10 cellular contexts compared by ENCODE assay signal in the genomic region with DNA sequence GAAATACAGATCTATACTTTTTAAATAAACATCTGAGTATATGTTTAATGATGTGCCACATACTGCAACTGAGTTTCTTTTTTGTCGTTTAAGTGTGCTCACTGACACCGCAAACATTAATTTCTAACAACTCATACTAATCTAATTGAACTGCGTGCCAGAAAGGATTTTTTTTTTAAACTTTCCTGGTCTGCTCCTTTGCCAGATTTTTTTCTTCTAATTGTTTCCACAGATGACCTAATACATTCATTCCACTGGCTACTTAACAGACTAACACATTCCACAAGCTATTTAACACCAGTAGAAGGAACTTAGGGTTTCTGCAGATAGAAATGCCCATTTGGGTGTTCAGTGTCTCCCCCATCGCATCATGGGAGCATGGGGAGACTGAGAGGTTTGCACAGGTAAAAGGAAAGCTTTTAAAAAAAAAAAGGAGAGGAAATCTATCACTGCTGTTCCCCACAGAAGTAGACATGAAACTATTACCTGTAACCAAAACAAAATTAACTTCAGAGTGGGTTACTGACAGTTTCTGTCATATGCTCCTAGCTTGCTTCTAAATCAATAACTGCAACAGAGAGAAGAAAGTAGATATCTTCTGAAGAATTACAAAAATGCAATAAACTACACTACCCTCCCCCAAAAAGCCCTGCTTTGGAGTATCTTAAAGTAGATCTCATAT. TPM values are rescaled to one million over a fixed set of nuclear protein-coding genes. Genes with fewer than 3 reads are reported as not detected.
DNase-seq lines count a peak whose midpoint lies in the region; ATAC-seq, FAIRE-seq and TF ChIP-seq lines count a peak whose summit lies in the region.
"Had no signal": no experiment of that assay in that cellular context is flagged by ENCODE, and none has a peak within 500 bp of the region (broad histone marks: within the 10 kb centered on the region; RNA-seq: fewer than 3 reads in every experiment).

No MANE protein-coding gene starts in this region.

- H3K4me3 Mint-ChIP-seq in activated T-cell treated with anti-CD3 and anti-CD28 coated beads, Interleukin-2, amount 50 U/mL, for 24 hours = peak overlapping the region; percentile 62
- H3K4me3 Mint-ChIP-seq in astrocyte (ENCODE audit: unreplicated experiment) = no peak overlapping the region
- peak overlapping the region; percentile 66 for H3K4me3 Mint-ChIP-seq in stimulated activated effector memory CD8-positive, alpha-beta T cell treated with anti-CD3 and anti-CD28 coated beads, Interleukin-12 subunit alpha, Interleukin-12 subunit beta, amount 100 ng/mL, for 72 hours
- H3K4me3 Mint-ChIP-seq: neural crest cell had no signal

- peaks cover 28% of the 10 kb centered on the region for H3K4me1 Mint-ChIP-seq in activated T-cell treated with anti-CD3 and anti-CD28 coated beads, Interleukin-2, amount 50 U/mL, for 24 hours (ENCODE audit: low read depth)
- peaks cover 25% of the 10 kb centered on the region for H3K4me1 Mint-ChIP-seq in astrocyte (ENCODE audit: low read depth, unreplicated experiment)
- peaks cover 19% of the 10 kb centered on the region for H3K4me1 Mint-ChIP-seq in stimulated activated effector memory CD8-positive, alpha-beta T cell treated with anti-CD3 and anti-CD28 coated beads, Interleukin-12 subunit alpha, Interleukin-12 subunit beta, amount 100 ng/mL, for 72 hours

- peaks cover 6% of the 10 kb centered on the region for H3K36me3 Mint-ChIP-seq in activated T-cell treated with anti-CD3 and anti-CD28 coated beads, Interleukin-2, amount 50 U/mL, for 24 hours (ENCODE audit: low read depth)
- H3K36me3 Mint-ChIP-seq in astrocyte (ENCODE audit: low read depth, unreplicated experiment) = peaks cover 4% of the 10 kb centered on the region
- H3K36me3 Mint-ChIP-seq in stimulated activated effector memory CD8-positive, alpha-beta T cell treated with anti-CD3 and anti-CD28 coated beads, Interleukin-12 subunit alpha, Interleukin-12 subunit beta, amount 100 ng/mL, for 72 hours = no peaks in the 10 kb centered on the region

- H2AFZ ChIP-seq in astrocyte (ENCODE audit: low read depth, low read length) = no peak overlapping the region

- H3K9ac ChIP-seq in astrocyte (ENCODE audit: low read length) = no peak overlapping the region

- DNase-seq in activated T-cell treated with anti-CD3 and anti-CD28 coated beads, Interleukin-2, amount 50 U/mL, for 24 hours = no peak
- no peak for DNase-seq in activated T-cell treated with anti-CD3 and anti-CD28 coated beads, Interleukin-2, amount 50 U/mL, for 1 hour
- peak; percentile 70 for DNase-seq in astrocyte (ENCODE audit: low read depth)
- DNase-seq in stimulated activated effector memory CD8-positive, alpha-beta T cell treated with anti-CD3 and anti-CD28 coated beads, Interleukin-12 subunit alpha, Interleukin-12 subunit beta, amount 100 ng/mL, for 72 hours (ENCODE audit: low spot score in 2 of 2) = no peak
- DNase-seq in SW480 (ENCODE audit: low spot score) = no peak
- DNase-seq in cerebellar nuclear complex (lab: John Stamatoyannopoulos, UW) = no peak
- no peak for DNase-seq in activated CD4-positive, CD25-positive, alpha-beta regulatory T cell (lab: John Stamatoyannopoulos, UW)
- DNase-seq: foreskin fibroblast had no signal

- H3K27ac ChIP-seq in astrocyte (ENCODE audit: low read depth, low read length) = no peak overlapping the region

- no peaks in the 10 kb centered on the region for H3K27me3 ChIP-seq in astrocyte (ENCODE audit: insufficient read depth, low read length)

- no peak for TF ChIP-seq CTCF in astrocyte (IDR thresholded peaks at IDR 0.05; ENCODE audit: insufficient read depth, low read depth, low read length)

- no peak overlapping the region for H3K4me3 ChIP-seq in astrocyte (ENCODE audit: insufficient read depth, low read depth, low read length)

- no peaks in the 10 kb centered on the region for H3K79me2 ChIP-seq in astrocyte (ENCODE audit: insufficient read depth, low read length)

- FAIRE-seq in astrocyte (lab: Jason Lieb, UNC) = peak; percentile 17

- no peaks in the 10 kb centered on the region for H4K20me1 ChIP-seq in astrocyte (ENCODE audit: insufficient read depth, low read length)

- no peaks in the 10 kb centered on the region for H3K36me3 ChIP-seq in astrocyte (ENCODE audit: insufficient read depth, low read length)

- H3K4me1 ChIP-seq in astrocyte (ENCODE audit: insufficient read depth, low read length) = peaks cover 7% of the 10 kb centered on the region

- no peaks in the 10 kb centered on the region for H3K9me3 ChIP-seq in astrocyte (ENCODE audit: insufficient read depth, low read depth, low read length)

- peak overlapping the region; percentile 20 for H3K4me2 ChIP-seq in astrocyte (ENCODE audit: low read length)

- ATAC-seq in HG03095 (IDR thresholded peaks at IDR 0.05; ENCODE audit: unreplicated experiment) = peak; percentile 31
- no peak for ATAC-seq in stimulated activated effector memory CD8-positive, alpha-beta T cell treated with anti-CD3 and anti-CD28 coated beads, Interleukin-12 subunit alpha, Interleukin-12 subunit beta, amount 100 ng/mL, for 72 hours

- peak overlapping the region; percentile 93 for H3K27ac Mint-ChIP-seq in activated T-cell treated with anti-CD3 and anti-CD28 coated beads, Interleukin-2, amount 50 U/mL, for 24 hours
- peak overlapping the region; percentile 83 for H3K27ac Mint-ChIP-seq in astrocyte (ENCODE audit: unreplicated experiment)
- H3K27ac Mint-ChIP-seq in stimulated activated effector memory CD8-positive, alpha-beta T cell treated with anti-CD3 and anti-CD28 coated beads, Interleukin-12 subunit alpha, Interleukin-12 subunit beta, amount 100 ng/mL, for 72 hours = peak overlapping the region; percentile 91

- H3K27me3 Mint-ChIP-seq in activated T-cell treated with anti-CD3 and anti-CD28 coated beads, Interleukin-2, amount 50 U/mL, for 24 hours = peaks cover 9% of the 10 kb centered on the region
- no peaks in the 10 kb centered on the region for H3K27me3 Mint-ChIP-seq in astrocyte (ENCODE audit: low read depth, unreplicated experiment)

- H3K9me3 Mint-ChIP-seq in activated T-cell treated with anti-CD3 and anti-CD28 coated beads, Interleukin-2, amount 50 U/mL, for 24 hours = no peaks in the 10 kb centered on the region
- H3K9me3 Mint-ChIP-seq in astrocyte (ENCODE audit: unreplicated experiment) = peaks cover 4% of the 10 kb centered on the region
- no peaks in the 10 kb centered on the region for H3K9me3 Mint-ChIP-seq in stimulated activated effector memory CD8-positive, alpha-beta T cell treated with anti-CD3 and anti-CD28 coated beads, Interleukin-12 subunit alpha, Interleukin-12 subunit beta, amount 100 ng/mL, for 72 hours

RNA-seq across cellular contexts. Expression of a gene that starts 31.6 kb away (rescaled TPM):
- 58.2 and 60.6 TPM in 2 replicates for total RNA-seq in astrocyte
